Comparison of ENCODE assay signal across 27 cellular contexts in the genomic region with DNA sequence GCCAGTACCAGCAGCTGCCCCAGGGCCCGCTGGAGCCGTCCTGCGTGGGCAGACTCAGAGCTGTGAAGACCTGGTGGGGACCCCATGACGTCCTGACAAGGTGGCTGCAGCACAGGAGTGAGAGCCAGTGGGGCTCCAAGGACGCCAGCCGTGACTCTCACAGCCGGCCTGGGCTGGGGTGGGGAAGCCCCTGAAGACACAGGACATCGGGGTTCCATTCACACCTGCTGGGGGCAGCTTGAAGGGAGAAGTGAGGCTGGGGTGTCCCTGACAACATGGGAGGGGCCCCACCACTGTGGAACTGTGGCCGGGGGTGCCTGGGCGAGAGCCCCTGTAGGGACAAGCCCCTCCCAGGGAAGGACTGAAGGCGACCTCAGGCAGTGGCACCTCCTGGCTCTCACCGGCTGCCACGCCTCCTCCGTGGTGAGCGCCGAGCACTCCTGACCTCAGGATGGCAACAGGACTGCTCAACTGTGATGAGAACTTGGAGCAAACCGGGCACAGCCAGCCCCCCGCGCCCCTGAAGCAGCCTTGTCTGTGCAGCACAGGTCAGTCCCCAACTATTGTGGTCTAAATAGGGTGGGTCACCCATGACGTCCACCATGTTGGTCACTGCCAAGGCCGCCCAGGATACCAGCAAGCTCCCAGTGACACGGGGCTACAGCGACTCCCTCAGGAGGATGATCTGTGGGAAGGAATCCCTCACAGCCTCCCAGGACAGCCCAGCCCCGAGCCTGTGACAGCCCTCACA. TPM values are rescaled to one million over a fixed set of nuclear protein-coding genes. Genes with fewer than 3 reads are reported as not detected.
"Had no signal": no experiment of that assay in that cellular context is flagged by ENCODE, and none has a peak within 500 bp of the region (broad histone marks: within the 10 kb centered on the region; RNA-seq: fewer than 3 reads in every experiment).

No MANE protein-coding gene starts in this region.

- H3K27me3 ChIP-seq: hepatocyte, ovary, right lobe of liver, testis had no signal

- ATAC-seq: activated CD4-positive, alpha-beta T cell treated with anti-CD3 and anti-CD28 coated beads for 36 hours; left colon; right lobe of liver; WTC11 had no signal

- H3K4me3 ChIP-seq: colonic mucosa, hepatocyte, neural progenitor cell, ovary, right lobe of liver, smooth muscle cell, testis had no signal

- DNase-seq: activated CD4-positive, alpha-beta T cell treated with anti-CD3 and anti-CD28 coated beads for 36 hours; activated CD4-positive, alpha-beta T cell treated with anti-CD3 and anti-CD28 coated beads, Interleukin-2, amount 50 U/mL, for 48 hours; activated naive CD4-positive, alpha-beta T cell; anterior cingulate cortex; brain microvascular endothelial cell; colonic mucosa; endodermal cell; foreskin fibroblast; left colon; mammary epithelial cell; right lobe of liver; stimulated activated CD4-positive, alpha-beta T cell treated with anti-CD3 and anti-CD28 coated beads, Interleukin-4, amount 100 ng/mL, for 24 hours; T-helper 2 cell; testis had no signal

- H3K9me3 ChIP-seq: colonic mucosa, right lobe of liver, testis had no signal

- H3K4me1 Mint-ChIP-seq: central memory CD8-positive, alpha-beta T cell; endodermal cell; WTC11 had no signal

- H3K4me2 ChIP-seq: hepatocyte, neural progenitor cell, smooth muscle cell had no signal

- H3K4me1 ChIP-seq: colonic mucosa, neural progenitor cell, testis had no signal

- H3K9ac ChIP-seq: neural progenitor cell had no signal

- H3K27ac Mint-ChIP-seq: activated CD4-positive, alpha-beta T cell treated with anti-CD3 and anti-CD28 coated beads for 36 hours; activated T-helper 1 cell treated with anti-CD3 and anti-CD28 coated beads, Interleukin-12 subunit alpha, Interleukin-12 subunit beta, Interleukin-2, Interleukin-4 antibody, amounts not matched to agents 30 ng/mL and 10 ng/mL and 1 ng/mL, durations not matched to agents 14 hours and 24 hours and 36 hours; endodermal cell; neural progenitor cell; stimulated activated effector memory CD8-positive, alpha-beta T cell treated with anti-CD3 and anti-CD28 coated beads, Interleukin-12 subunit alpha, Interleukin-12 subunit beta, amount 100 ng/mL, for 72 hours; type B pancreatic cell; WTC11 had no signal

- H3K79me2 ChIP-seq: hepatocyte had no signal

- H3K27ac ChIP-seq: brain microvascular endothelial cell, colonic mucosa, epithelial cell of prostate, hepatocyte, neural progenitor cell, ovary, right lobe of liver, testis had no signal

- H2AFZ ChIP-seq: hepatocyte, neural progenitor cell had no signal

- H3K4me3 Mint-ChIP-seq: activated CD4-positive, alpha-beta T cell treated with anti-CD3 and anti-CD28 coated beads for 36 hours; activated T-helper 1 cell treated with anti-CD3 and anti-CD28 coated beads, Interleukin-12 subunit alpha, Interleukin-12 subunit beta, Interleukin-2, Interleukin-4 antibody, amounts not matched to agents 30 ng/mL and 10 ng/mL and 1 ng/mL, durations not matched to agents 14 hours and 24 hours and 36 hours; central memory CD8-positive, alpha-beta T cell; endodermal cell; neural progenitor cell; stimulated activated effector memory CD8-positive, alpha-beta T cell treated with anti-CD3 and anti-CD28 coated beads, Interleukin-12 subunit alpha, Interleukin-12 subunit beta, amount 100 ng/mL, for 72 hours; type B pancreatic cell; WTC11 had no signal

- H3K9me3 Mint-ChIP-seq: activated T-helper 1 cell treated with anti-CD3 and anti-CD28 coated beads, Interleukin-12 subunit alpha, Interleukin-12 subunit beta, Interleukin-2, Interleukin-4 antibody, amounts not matched to agents 30 ng/mL and 10 ng/mL and 1 ng/mL, durations not matched to agents 14 hours and 24 hours and 36 hours; central memory CD8-positive, alpha-beta T cell; type B pancreatic cell had no signal

- H3K36me3 ChIP-seq: brain microvascular endothelial cell, colonic mucosa, neural progenitor cell, ovary, right lobe of liver had no signal

RNA-seq across cellular contexts. Expression of gene IL17REL, which starts 22.7 kb away (rescaled TPM):
- total RNA-seq: activated T-helper 1 cell treated with anti-CD3 and anti-CD28 coated beads, Interleukin-12 subunit alpha, Interleukin-12 subunit beta, Interleukin-2, Interleukin-4 antibody, amounts not matched to agents 30 ng/mL and 10 ng/mL and 1 ng/mL, durations not matched to agents 14 hours and 24 hours and 36 hours; glomerular endothelial cell; hepatocyte; mammary epithelial cell; mononuclear cell; right lobe of liver had no signal
- polyA plus RNA-seq: hepatocyte, mammary epithelial cell, smooth muscle cell had no signal

RNA-seq across cellular contexts. Expression of gene TTLL8, which starts 22.8 kb away (rescaled TPM):
- total RNA-seq: activated CD4-positive, alpha-beta T cell treated with anti-CD3 and anti-CD28 coated beads for 36 hours; activated T-helper 1 cell treated with anti-CD3 and anti-CD28 coated beads, Interleukin-12 subunit alpha, Interleukin-12 subunit beta, Interleukin-2, Interleukin-4 antibody, amounts not matched to agents 30 ng/mL and 10 ng/mL and 1 ng/mL, durations not matched to agents 14 hours and 24 hours and 36 hours; colonic mucosa; glomerular endothelial cell; hepatocyte; left colon; mammary epithelial cell; mononuclear cell; ovary; pulmonary artery endothelial cell; right lobe of liver; smooth muscle cell; WTC11 had no signal
- polyA plus RNA-seq: hepatocyte, mammary epithelial cell, ovary had no signal

RNA-seq across cellular contexts. Expression of gene MLC1, which starts 49.9 kb away (rescaled TPM):
- total RNA-seq: activated CD4-positive, alpha-beta T cell treated with anti-CD3 and anti-CD28 coated beads for 36 hours; activated T-helper 1 cell treated with anti-CD3 and anti-CD28 coated beads, Interleukin-12 subunit alpha, Interleukin-12 subunit beta, Interleukin-2, Interleukin-4 antibody, amounts not matched to agents 30 ng/mL and 10 ng/mL and 1 ng/mL, durations not matched to agents 14 hours and 24 hours and 36 hours; colonic mucosa; glomerular endothelial cell; pulmonary artery endothelial cell had no signal

RNA-seq across cellular contexts. Expression of gene MOV10L1, which starts 54.5 kb away (rescaled TPM):
- total RNA-seq: activated T-helper 1 cell treated with anti-CD3 and anti-CD28 coated beads, Interleukin-12 subunit alpha, Interleukin-12 subunit beta, Interleukin-2, Interleukin-4 antibody, amounts not matched to agents 30 ng/mL and 10 ng/mL and 1 ng/mL, durations not matched to agents 14 hours and 24 hours and 36 hours; mononuclear cell; WTC11 had no signal
- polyA plus RNA-seq: mammary epithelial cell had no signal
